ENCODE assay signal across 21 cellular contexts in genomic region chr17:56658648-56659047, GRCh38.
"Had no signal": no experiment of that assay in that cellular context is flagged by ENCODE, and none has a peak within 500 bp of the region (broad histone marks: within the 10 kb centered on the region; RNA-seq: fewer than 3 reads in every experiment).

No MANE protein-coding gene starts in this region.

- H3K4me3 Mint-ChIP-seq: brain; central memory CD8-positive, alpha-beta T cell; endodermal cell; mesothelial cell of epicardium; natural killer cell treated with Interleukin-12 subunit alpha and Interleukin-12 subunit beta and Interleukin-15 and Interleukin-18, amount 100 ng/mL, for 72 hours; stimulated activated memory B cell treated with anti-CD40 and anti-IgM and Interleukin-4, amounts not matched to agents 10 μg/mL and 1 μg/mL and 100 μg/mL, for 72 hours had no signal

- H3K27ac ChIP-seq: colonic mucosa, left lung, neutrophil, parathyroid adenoma, thoracic aorta, upper lobe of left lung had no signal

- DNase-seq: activated naive CD4-positive, alpha-beta T cell treated with Interleukin-2 at 50 U/mL for 16 hours; anterior cingulate cortex; colonic mucosa; endodermal cell; erythroblast; head of caudate nucleus; left lung; stimulated activated CD4-positive, alpha-beta T cell treated with anti-CD3 and anti-CD28 coated beads, Interleukin-4, amount 100 ng/mL, for 24 hours; T-helper 9 cell; upper lobe of left lung had no signal

- H3K36me3 Mint-ChIP-seq: brain; mesothelial cell of epicardium; natural killer cell treated with Interleukin-12 subunit alpha and Interleukin-12 subunit beta and Interleukin-15 and Interleukin-18, amount 100 ng/mL, for 72 hours; stimulated activated memory B cell treated with anti-CD40 and anti-IgM and Interleukin-4, amounts not matched to agents 10 μg/mL and 1 μg/mL and 100 μg/mL, for 72 hours had no signal

- H3K27ac Mint-ChIP-seq: brain; endodermal cell; mesothelial cell of epicardium; natural killer cell treated with Interleukin-12 subunit alpha and Interleukin-12 subunit beta and Interleukin-15 and Interleukin-18, amount 100 ng/mL, for 72 hours; stimulated activated memory B cell treated with anti-CD40 and anti-IgM and Interleukin-4, amounts not matched to agents 10 μg/mL and 1 μg/mL and 100 μg/mL, for 72 hours had no signal

- H3K9me3 ChIP-seq: colonic mucosa, left lung, neutrophil, upper lobe of left lung had no signal

- H3K4me1 Mint-ChIP-seq: central memory CD8-positive, alpha-beta T cell; endodermal cell; stimulated activated memory B cell treated with anti-CD40 and anti-IgM and Interleukin-4, amounts not matched to agents 10 μg/mL and 1 μg/mL and 100 μg/mL, for 72 hours had no signal

- FAIRE-seq: frontal cortex had no signal

- H3K36me3 ChIP-seq: colonic mucosa, left lung, neutrophil, thoracic aorta, upper lobe of left lung had no signal

- H3K4me1 ChIP-seq: colonic mucosa, left lung, parathyroid adenoma, upper lobe of left lung had no signal

- ATAC-seq: left lung; natural killer cell treated with Interleukin-12 subunit alpha and Interleukin-12 subunit beta and Interleukin-15 and Interleukin-18, amount 100 ng/mL, for 72 hours; sciatic nerve; stimulated activated memory B cell treated with anti-CD40 and anti-IgM and Interleukin-4, amounts not matched to agents 10 μg/mL and 1 μg/mL and 100 μg/mL, for 72 hours had no signal

- H3K27me3 ChIP-seq: colonic mucosa, left lung, upper lobe of left lung had no signal

- H3K4me3 ChIP-seq: colonic mucosa, left lung, smooth muscle cell, thoracic aorta, upper lobe of left lung had no signal

- H3K9me3 Mint-ChIP-seq: central memory CD8-positive, alpha-beta T cell; endodermal cell; natural killer cell treated with Interleukin-12 subunit alpha and Interleukin-12 subunit beta and Interleukin-15 and Interleukin-18, amount 100 ng/mL, for 72 hours had no signal
